ENCODE assay signal across 1 cellular context in genomic region chr11:57179701-57180100, GRCh38.
A peak's percentile ranks its signal among the peaks of the same experiment; 100 is the strongest.
TF ChIP-seq lines count a peak whose summit lies in the region.

No MANE protein-coding gene starts in this region.

TF ChIP-seq in H1, 55 proteins besides CTCF, POLR2A, EP300 and RAD21:
- TF ChIP-seq TAF1 (IDR thresholded peaks at IDR 0.05; ENCODE audit: low read depth, low read length) (no peak), EZH2 (IDR thresholded peaks at IDR 0.05; ENCODE audit: low read depth, low read length, severe bottlenecking) (no peak), ATF3 (IDR thresholded peaks at IDR 0.05; ENCODE audit: insufficient read depth, low read depth, low read length) (no peak), KDM1A (IDR thresholded peaks at IDR 0.05; ENCODE audit: borderline replicate concordance, low read length) (0 out of 2 replicates have a peak, but pooled peaks have one; percentile 38), SUZ12 (IDR thresholded peaks at IDR 0.05; ENCODE audit: low read length) (0 out of 2 replicates have a peak, but pooled peaks have one; percentile 48)
